In the genomic region with DNA sequence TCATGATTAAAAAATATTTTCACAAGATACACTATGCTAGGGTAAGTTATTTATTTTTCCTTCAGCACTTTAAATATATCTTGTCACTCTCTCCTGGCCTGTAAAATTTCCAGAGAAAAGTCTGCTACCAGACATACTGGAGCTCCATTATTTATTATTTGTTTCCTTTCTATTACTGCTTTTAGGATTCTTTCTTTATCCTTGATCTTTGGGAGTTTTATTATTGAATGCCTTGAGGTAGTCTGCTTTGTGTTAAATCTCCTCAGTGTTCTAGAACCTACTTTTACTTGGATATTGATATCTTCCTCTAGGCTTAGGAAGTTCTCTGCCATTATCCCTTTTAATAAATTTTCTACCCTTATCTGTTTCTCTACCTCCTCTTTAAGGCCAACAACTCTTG, we compare ENCODE assay signal across 20 cellular contexts.
A peak's percentile ranks its signal among the peaks of the same experiment; 100 is the strongest.
DNase-seq lines count a peak whose midpoint lies in the region; ATAC-seq, FAIRE-seq and TF ChIP-seq lines count a peak whose summit lies in the region.
"Had no signal": no experiment of that assay in that cellular context is flagged by ENCODE, and none has a peak within 500 bp of the region (broad histone marks: within the 10 kb centered on the region; RNA-seq: fewer than 3 reads in every experiment).

No MANE protein-coding gene starts in this region.

- no peak for ATAC-seq in GM18502 (IDR thresholded peaks at IDR 0.05; ENCODE audit: poor library complexity, unreplicated experiment)
- ATAC-seq: A549; CD8-positive, alpha-beta T cell had no signal

- no peaks in the 10 kb centered on the region for H3K36me3 ChIP-seq in rectal smooth muscle tissue (ENCODE audit: control insufficient read depth, insufficient read depth, low read length)
- H3K36me3 ChIP-seq in transverse colon, result no peaks in the 10 kb centered on the region
- H3K36me3 ChIP-seq: BLaER1 treated with 17β-estradiol and CSF1 and Interleukin-3, amounts not matched to agents 10 nM and 100 nM had no signal

- no peak for DNase-seq in transverse colon
- DNase-seq in NCI-H2081 (lab: John Stamatoyannopoulos, UW), result no peak
- DNase-seq: AML-193; Caco-2; Calu3; CD4-positive, alpha-beta T cell; CD8-positive, alpha-beta T cell; DMS79 treated with DMSO at 0.1 percent for 48 hours; GF-D8 had no signal

- H3K4me1 ChIP-seq in rectal smooth muscle tissue (ENCODE audit: control insufficient read depth, insufficient read depth, low read length) (peaks cover 10% of the 10 kb centered on the region), transverse colon (no peaks in the 10 kb centered on the region)
- H3K4me1 ChIP-seq: A549; BLaER1 treated with 17β-estradiol and CSF1 and Interleukin-3, amounts not matched to agents 10 nM and 100 nM; Caco-2 had no signal

- H3K9me3 ChIP-seq in transverse colon, result no peaks in the 10 kb centered on the region
- H3K9me3 ChIP-seq: A549, Caco-2 had no signal

- H3K27me3 ChIP-seq in rectal smooth muscle tissue (ENCODE audit: control insufficient read depth, insufficient read depth, low read length) (no peaks in the 10 kb centered on the region), transverse colon (no peaks in the 10 kb centered on the region)
- H3K27me3 ChIP-seq: BLaER1 treated with 17β-estradiol and CSF1 and Interleukin-3, amounts not matched to agents 10 nM and 100 nM had no signal

- intact Hi-C loops in transverse colon (cut with DNase I; ENCODE audit: low total_unique reads), result no loop called here

- no peak for TF ChIP-seq POLR2A in transverse colon (IDR thresholded peaks at IDR 0.05)

- H3K27ac ChIP-seq in rectal smooth muscle tissue (ENCODE audit: low read depth, low read length), result peak overlapping the region; percentile 41
- H3K27ac ChIP-seq in transverse colon, result peak overlapping the region in 3 of 4 donors; percentile 7 to 64 (median 48)
- H3K27ac ChIP-seq: 22Rv1; A549; BLaER1 treated with 17β-estradiol and CSF1 and Interleukin-3, amounts not matched to agents 10 nM and 100 nM; C4-2B had no signal

- FAIRE-seq in endometrium (lab: Jason Lieb, UNC), result peak; percentile 57
- FAIRE-seq: A549, D721Med, G401.6, GM12891, GM18507 had no signal

- H3K4me3 ChIP-seq in rectal smooth muscle tissue (ENCODE audit: low read length), result no peak overlapping the region
- H3K4me3 ChIP-seq in transverse colon, result no peak overlapping the region
- H3K4me3 ChIP-seq: A549; BLaER1 treated with 17β-estradiol and CSF1 and Interleukin-3, amounts not matched to agents 10 nM and 100 nM had no signal

- no peak overlapping the region for H3K9ac ChIP-seq in rectal smooth muscle tissue (ENCODE audit: low read length)
- H3K9ac ChIP-seq: BLaER1 treated with 17β-estradiol and CSF1 and Interleukin-3, amounts not matched to agents 10 nM and 100 nM had no signal

- TF ChIP-seq CTCF in transverse colon (IDR thresholded peaks at IDR 0.05), result no peak

- in situ Hi-C loops in transverse colon (cut with MboI; ENCODE audit: low pct_ligation_motif_present in 1 of 4, low pct_unique_long_range_greater_than_20kb in 1 of 4, low sequenced_read_pairs in 3 of 4), result no loop called here

- no peak for TF ChIP-seq EP300 in transverse colon (IDR thresholded peaks at IDR 0.05; ENCODE audit: low read depth)
